ENCODE assay signal across 27 cellular contexts in genomic region chr2:212197776-212198175, GRCh38.
"Had no signal": no experiment of that assay in that cellular context is flagged by ENCODE, and none has a peak within 500 bp of the region (broad histone marks: within the 10 kb centered on the region; RNA-seq: fewer than 3 reads in every experiment).

No MANE protein-coding gene starts in this region.

- DNase-seq: activated B cell treated with CpG ODN at 0.5 μM for 24 hours; activated CD4-positive, alpha-beta T cell treated with anti-CD3 and anti-CD28 coated beads for 48 hours; activated CD4-positive, alpha-beta T cell treated with anti-CD3 and anti-CD28 coated beads, Interleukin-2, amount 50 U/mL, for 1 hour; activated CD4-positive, alpha-beta T cell treated with anti-CD3 and anti-CD28 coated beads, Interleukin-2, amount 50 U/mL, for 48 hours; activated CD8-positive, alpha-beta memory T cell treated with anti-CD3 and anti-CD28 coated beads for 24 hours; activated CD8-positive, alpha-beta T cell treated with anti-CD3 and anti-CD28 coated beads for 36 hours; activated effector memory CD4-positive, alpha-beta T cell treated with anti-CD3 and anti-CD28 coated beads, Interleukin-2, amount 50 U/mL, for 16 hours; activated naive CD4-positive, alpha-beta T cell treated with anti-CD3 and anti-CD28 coated beads for 36 hours; activated naive CD8-positive, alpha-beta T cell treated with anti-CD3 and anti-CD28 coated beads, Interleukin-2, amount 10 ng/mL, durations not matched to agents 7 days and 5 days; activated T-cell treated with anti-CD3 and anti-CD28 coated beads, Interleukin-2, amount 50 U/mL, for 1 hour; activated T-cell treated with anti-CD3 and anti-CD28 coated beads, Interleukin-2, amount 50 U/mL, for 48 hours; central memory CD4-positive, alpha-beta T cell; cerebellar nuclear complex; colonic mucosa; effector CD8-positive, alpha-beta T cell; esophagus squamous epithelium; foreskin melanocyte; heart right ventricle; T1000; WERI-Rb-1 had no signal

- H3K36me3 ChIP-seq: ascending aorta, breast epithelium, cardiac muscle cell, colonic mucosa, esophagus squamous epithelium, gastroesophageal sphincter, heart right ventricle, WERI-Rb-1 had no signal

- ATAC-seq: activated CD4-positive, CD25-positive, alpha-beta regulatory T cell treated with anti-CD3 and anti-CD28 coated beads, Interleukin-2, amount 50 U/mL, for 24 hours; activated CD8-positive, alpha-beta T cell treated with anti-CD3 and anti-CD28 coated beads for 36 hours; gastroesophageal sphincter; heart right ventricle had no signal

- H3K27ac ChIP-seq: ascending aorta, breast epithelium, cardiac muscle cell, colonic mucosa, epithelial cell of prostate, esophagus squamous epithelium, gastroesophageal sphincter, heart right ventricle, hepatocyte, WERI-Rb-1 had no signal

- H3K9me3 ChIP-seq: ascending aorta, breast epithelium, colonic mucosa, esophagus squamous epithelium, gastroesophageal sphincter, heart right ventricle had no signal

- H3K4me3 ChIP-seq: ascending aorta, breast epithelium, cardiac muscle cell, colonic mucosa, esophagus squamous epithelium, gastroesophageal sphincter, heart right ventricle, hepatocyte had no signal

- H3K27me3 ChIP-seq: ascending aorta, breast epithelium, cardiac muscle cell, colonic mucosa, esophagus squamous epithelium, gastroesophageal sphincter, heart right ventricle, hepatocyte had no signal

- H3K4me1 ChIP-seq: ascending aorta, breast epithelium, colonic mucosa, esophagus squamous epithelium, gastroesophageal sphincter, heart right ventricle had no signal
